ENCODE assay signal across 8 cellular contexts in genomic region chr2:199850718-199851498, GRCh38. TPM values are rescaled to one million over a fixed set of nuclear protein-coding genes. Genes with fewer than 3 reads are reported as not detected.
A peak's percentile ranks its signal among the peaks of the same experiment; 100 is the strongest.
DNase-seq lines count a peak whose midpoint lies in the region; ATAC-seq, FAIRE-seq and TF ChIP-seq lines count a peak whose summit lies in the region.

Gene FTCDNL1 (minus strand): TSS chr2:199851192. CDS start chr2:199848962, 2,230 bp downstream.

- no peaks in the 10 kb centered on the region for H3K79me2 ChIP-seq in keratinocyte (ENCODE audit: control insufficient read depth, insufficient read depth, low read length)

- H3K27me3 ChIP-seq in breast epithelium (no peaks in the 10 kb centered on the region), keratinocyte (ENCODE audit: control insufficient read depth, extremely low read depth, insufficient read depth, low read length) (no peaks in the 10 kb centered on the region)

- H3K36me3 ChIP-seq in breast epithelium, result no peaks in the 10 kb centered on the region
- no peaks in the 10 kb centered on the region for H3K36me3 ChIP-seq in keratinocyte (ENCODE audit: control insufficient read depth in 2 of 2, extremely low read depth in 1 of 2, insufficient read depth in 2 of 2, low read length in 2 of 2)

- H3K4me1 ChIP-seq in breast epithelium, result no peaks in the 10 kb centered on the region
- peaks cover 6% of the 10 kb centered on the region for H3K4me1 ChIP-seq in keratinocyte (ENCODE audit: control insufficient read depth, extremely low read depth, insufficient read depth, low read length)

- no peaks in the 10 kb centered on the region for H3K9me1 ChIP-seq in keratinocyte (ENCODE audit: control insufficient read depth, extremely low read depth, insufficient read depth, low read length)

- TF ChIP-seq CTCF in VCaP (conservative IDR thresholded peaks at IDR 0.05) (peak; percentile 70), breast epithelium (IDR thresholded peaks at IDR 0.05) (peak in 2 of 3 donors; percentile 32 to 38), keratinocyte (optimal IDR thresholded peaks at IDR 0.05 in 1 of 3, IDR thresholded peaks at IDR 0.05 in 1 of 3, conservative IDR thresholded peaks at IDR 0.05 in 1 of 3; ENCODE audit: extremely low read depth in 1 of 3, insufficient read depth in 2 of 3, low read length in 3 of 3) (peak; percentile 49 to 64 (median 52))

- peak; percentile 94 for ATAC-seq in HG02870 (IDR thresholded peaks at IDR 0.05; ENCODE audit: unreplicated experiment)

- intact Hi-C loops in breast epithelium (cut with DNase I; ENCODE audit: low total_unique reads), result no loop called here

- H3K9me3 ChIP-seq in breast epithelium, result no peaks in the 10 kb centered on the region
- H3K9me3 ChIP-seq in keratinocyte (ENCODE audit: control insufficient read depth, low read depth, low read length), result no peaks in the 10 kb centered on the region

- H4K20me1 ChIP-seq in keratinocyte (ENCODE audit: control insufficient read depth, extremely low read depth, insufficient read depth, low read length), result no peaks in the 10 kb centered on the region

- no peak for TF ChIP-seq POLR2A in breast epithelium (IDR thresholded peaks at IDR 0.05)

- peak within 1 kb of the TSS; percentile 68 for H3K9ac ChIP-seq in keratinocyte (ENCODE audit: control insufficient read depth, extremely low read depth, insufficient read depth, low read length)

- peak; percentile 29 for DNase-seq in NK-92 treated with Interleukin-12 subunit alpha and Interleukin-12 subunit beta, amount 100 ng/mL, for 24 hours (lab: John Stamatoyannopoulos, UW)
- DNase-seq in NK-92 (lab: John Stamatoyannopoulos, UW; ENCODE audit: unreplicated experiment) (no peak), NCI-H1694 treated with DMSO at 0.1 percent for 48 hours (lab: John Stamatoyannopoulos, UW) (peak; percentile 73), breast epithelium (ENCODE audit: low spot score in 2 of 2) (peak; percentile 32 to 62), keratinocyte (ENCODE audit: low read depth, low spot score) (no peak)
- DNase-seq in stimulated activated CD4-positive, alpha-beta T cell treated with anti-CD3 and anti-CD28 coated beads, Interleukin-15, amount 100 ng/mL, for 48 hours (ENCODE audit: low read depth in 2 of 2), result peak; percentile 54 to 56

- H3K4me2 ChIP-seq in keratinocyte (ENCODE audit: control insufficient read depth, extremely low read depth, insufficient read depth, low read depth, low read length), result peak within 1 kb of the TSS; percentile 97

- FAIRE-seq in keratinocyte (lab: Jason Lieb, UNC), result no peak

- H3K27ac ChIP-seq in VCaP (peak within 1 kb of the TSS; percentile 78), breast epithelium (peak within 1 kb of the TSS; percentile 62 to 70), keratinocyte (ENCODE audit: control insufficient read depth, insufficient read depth, low read length) (no peak within 1 kb of the TSS)

- peak within 1 kb of the TSS; percentile 90 for H2AFZ ChIP-seq in keratinocyte (ENCODE audit: control insufficient read depth, low read length)

- dilution Hi-C loops in keratinocyte (cut with MboI; ENCODE audit: extremely low pct_ligation_motif_present, low sequenced_read_pairs), result no loop called here

- H3K4me3 ChIP-seq in breast epithelium (peak within 1 kb of the TSS; percentile 66 to 91 (median 70)), keratinocyte (ENCODE audit: control insufficient read depth in 2 of 3, extremely low read depth in 1 of 3, insufficient read depth in 2 of 3, low read depth in 1 of 3, low read length in 3 of 3) (peak within 1 kb of the TSS; percentile 52 to 76 (median 73))

RNA-seq across cellular contexts. Expression of gene FTCDNL1, which starts in this region (rescaled TPM):
- total RNA-seq in breast epithelium, result 1 to 10 TPM; 3.7 to 5.9 (median 5.2) TPM
- 0.90 to 1.1 TPM (median 0.96 TPM) in 3 replicates for polyA plus RNA-seq in keratinocyte
- polyA plus RNA-seq in keratinocyte (2011; ENCODE audit: low read depth), result 2.7 TPM
- polyA plus RNA-seq in keratinocyte (2011; cell fraction: cytosol; rRNA removed), result 1.3 and 1.6 TPM in 2 replicates
- 0.40 and 0.89 TPM in 2 replicates for polyA plus RNA-seq in keratinocyte (2011; cell fraction: nucleus; rRNA removed)
- polyA plus RNA-seq in keratinocyte (2012; ENCODE audit: low replicate concordance), result 1.2 and 1.9 TPM in 2 replicates
- polyA minus RNA-seq in keratinocyte, result 1.2 to 1.3 TPM in 2 of 3 replicates, not detected in the other
- polyA minus RNA-seq in keratinocyte (2011; cell fraction: cytosol; rRNA and poly(A)+ RNA removed), result 3.3 TPM
- 0.84 and 1.2 TPM in 2 replicates for polyA minus RNA-seq in keratinocyte (2011; cell fraction: nucleus; rRNA and poly(A)+ RNA removed)

Comparison
In these comparisons a context has a peak if more than half of its experiments do, and no peak if none do; other contexts are left out.
1. DNase-seq: peak in NK-92 treated with Interleukin-12 subunit alpha and Interleukin-12 subunit beta, amount 100 ng/mL, for 24 hours (single experiment), NCI-H1694 treated with DMSO at 0.1 percent for 48 hours (single experiment), breast epithelium (2 of 2) and stimulated activated CD4-positive, alpha-beta T cell treated with anti-CD3 and anti-CD28 coated beads, Interleukin-15, amount 100 ng/mL, for 48 hours (2 of 2); none in NK-92 (single experiment) and keratinocyte (single experiment).
2. Peak in every context shown above with its lines, with median percentiles within 50 percentile points of each other: CTCF ChIP-seq.